9 cellular contexts compared by ENCODE assay signal in genomic region chr6:168007592-168008338, GRCh38. TPM values are rescaled to one million over a fixed set of nuclear protein-coding genes. Genes with fewer than 3 reads are reported as not detected.
A peak's percentile ranks its signal among the peaks of the same experiment; 100 is the strongest.
DNase-seq lines count a peak whose midpoint lies in the region; ATAC-seq lines count a peak whose summit lies in the region.
"Had no signal": no experiment of that assay in that cellular context is flagged by ENCODE, and none has a peak within 500 bp of the region (broad histone marks: within the 10 kb centered on the region; RNA-seq: fewer than 3 reads in every experiment).

No MANE protein-coding gene starts in this region.

- ATAC-seq in HG03378 (IDR thresholded peaks at IDR 0.05; ENCODE audit: unreplicated experiment) = no peak

- H3K27ac Mint-ChIP-seq in activated naive CD8-positive, alpha-beta T cell treated with anti-CD3 and anti-CD28 coated beads for 36 hours = no peak overlapping the region

- H3K36me3 ChIP-seq in SJCRH30 = no peaks in the 10 kb centered on the region

- DNase-seq in H4 (ENCODE audit: low spot score) = peak; percentile 94
- DNase-seq in SJCRH30 = peak; percentile 93 to 97
- peak; percentile 99 for DNase-seq in fibroblast of peridontal ligament (ENCODE audit: extremely low read depth)
- DNase-seq in renal cortical epithelial cell (ENCODE audit: low read depth) = peak; percentile 99
- DNase-seq in stimulated activated CD4-positive, alpha-beta T cell treated with anti-CD3 and anti-CD28 coated beads, Interleukin-2, amount 100 ng/mL, for 24 hours = no peak
- DNase-seq in activated naive CD8-positive, alpha-beta T cell treated with anti-CD3 and anti-CD28 coated beads for 36 hours = no peak
- no peak for DNase-seq in activated CD8-positive, alpha-beta memory T cell treated with anti-CD3 and anti-CD28 coated beads for 24 hours
- DNase-seq: activated naive CD4-positive, alpha-beta T cell treated with anti-CD3 and anti-CD28 coated beads, Interleukin-2, amount 50 U/mL, for 16 hours had no signal

- peaks cover 15% of the 10 kb centered on the region for H3K4me1 ChIP-seq in SJCRH30

- H3K36me3 Mint-ChIP-seq in activated naive CD8-positive, alpha-beta T cell treated with anti-CD3 and anti-CD28 coated beads for 36 hours = no peaks in the 10 kb centered on the region

- peaks cover 25% of the 10 kb centered on the region for H3K9me3 Mint-ChIP-seq in activated naive CD8-positive, alpha-beta T cell treated with anti-CD3 and anti-CD28 coated beads for 36 hours

- H3K4me3 Mint-ChIP-seq in activated naive CD8-positive, alpha-beta T cell treated with anti-CD3 and anti-CD28 coated beads for 36 hours = no peak overlapping the region

- no peaks in the 10 kb centered on the region for H3K27me3 ChIP-seq in SJCRH30

- peak overlapping the region; percentile 5; the same call in 1 of the 2 replicates for H3K27ac ChIP-seq in SJCRH30

- H3K27me3 Mint-ChIP-seq in activated naive CD8-positive, alpha-beta T cell treated with anti-CD3 and anti-CD28 coated beads for 36 hours = no peaks in the 10 kb centered on the region

- no peaks in the 10 kb centered on the region for H3K4me1 Mint-ChIP-seq in activated naive CD8-positive, alpha-beta T cell treated with anti-CD3 and anti-CD28 coated beads for 36 hours

- peaks cover 18% of the 10 kb centered on the region for H3K9me3 ChIP-seq in SJCRH30 (replicated peaks)

- H3K4me3 ChIP-seq in SJCRH30 = no peak overlapping the region

RNA-seq across cellular contexts. Expression of gene KIF25, which starts 10.3 kb away (rescaled TPM):
- total RNA-seq in H4 (2014; rRNA removed; shearing (Covaris generic)) = 0.51 and 2.3 TPM in 2 replicates
- total RNA-seq in SJCRH30 (2014; rRNA removed; shearing (Covaris generic)) = 0.51 TPM in 1 of 2 replicates, not detected in the other
- 0.05 TPM in 1 of 2 replicates, not detected in the other for total RNA-seq in renal cortical epithelial cell
- total RNA-seq in activated naive CD8-positive, alpha-beta T cell treated with anti-CD3 and anti-CD28 coated beads for 36 hours = not detected

Comparison
In these comparisons a context has a peak if more than half of its experiments do, and no peak if none do; other contexts are left out.
1. DNase-seq: peak in H4 (single experiment), SJCRH30 (2 of 2), fibroblast of peridontal ligament (single experiment) and renal cortical epithelial cell (single experiment); none in stimulated activated CD4-positive, alpha-beta T cell treated with anti-CD3 and anti-CD28 coated beads, Interleukin-2, amount 100 ng/mL, for 24 hours (0 of 2), activated naive CD8-positive, alpha-beta T cell treated with anti-CD3 and anti-CD28 coated beads for 36 hours (single experiment) and activated CD8-positive, alpha-beta memory T cell treated with anti-CD3 and anti-CD28 coated beads for 24 hours (single experiment).